ENCODE assay signal across 8 cellular contexts in the genomic region with DNA sequence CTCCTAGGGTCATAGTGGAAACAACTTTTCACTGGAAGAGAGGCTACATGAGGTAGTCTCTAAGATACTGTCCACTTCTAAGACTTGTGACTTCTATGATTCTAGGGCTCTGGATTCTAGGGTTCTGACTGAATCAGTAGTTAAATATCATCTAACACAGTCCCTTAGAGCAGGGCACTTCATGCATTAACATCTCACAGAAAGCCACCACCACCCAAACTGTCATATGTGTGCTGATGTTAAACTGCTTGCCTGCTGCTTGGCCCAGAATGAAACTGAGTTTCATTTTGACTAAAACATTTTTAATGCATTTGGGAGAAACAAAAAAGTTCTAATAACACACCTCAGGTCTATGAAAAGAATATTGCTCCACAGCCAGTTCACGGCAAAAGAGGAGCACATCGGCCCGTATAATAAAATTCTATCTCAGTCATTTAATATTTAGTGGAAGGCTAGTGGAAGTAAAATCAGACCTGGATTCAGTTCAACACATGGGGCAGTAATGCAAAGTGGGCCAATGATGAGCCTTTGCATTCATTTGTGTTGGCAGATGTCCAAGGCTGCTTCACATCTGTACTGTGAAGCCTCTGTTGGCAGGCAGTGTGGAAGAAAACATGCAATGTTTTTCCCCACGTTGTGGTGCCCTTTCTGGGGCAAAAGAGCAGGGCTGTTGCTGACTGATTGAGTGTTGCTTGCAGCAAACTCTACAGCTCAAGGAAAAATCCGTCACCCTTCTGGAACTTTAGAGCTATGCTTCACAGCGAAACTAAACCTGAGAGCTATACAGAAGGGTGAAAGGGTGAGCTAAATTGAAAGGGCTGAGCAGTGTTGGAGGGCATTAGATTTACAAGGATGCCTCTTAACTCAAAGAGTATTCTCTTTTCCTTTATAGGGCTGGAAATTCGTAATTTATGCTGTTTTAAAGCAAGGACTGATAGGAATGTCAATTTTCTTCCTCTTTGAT. TPM values are rescaled to one million over a fixed set of nuclear protein-coding genes. Genes with fewer than 3 reads are reported as not detected.
A peak's percentile ranks its signal among the peaks of the same experiment; 100 is the strongest.
DNase-seq lines count a peak whose midpoint lies in the region; ATAC-seq and TF ChIP-seq lines count a peak whose summit lies in the region.

No MANE protein-coding gene starts in this region.

- H3K4me3 Mint-ChIP-seq in CD8-positive, alpha-beta memory T cell, result no peak overlapping the region

- peaks cover 4% of the 10 kb centered on the region for H3K27me3 ChIP-seq in DND-41 (ENCODE audit: insufficient read depth, low read length, poor library complexity)
- no peaks in the 10 kb centered on the region for H3K27me3 ChIP-seq in CD8-positive, alpha-beta memory T cell (ENCODE audit: insufficient read depth, low read length, poor library complexity, severe bottlenecking)

- DNase-seq in DND-41 (peak; percentile 22), NCI-H460 (ENCODE audit: extremely low read depth, low read depth) (peak; percentile 26), fibroblast of villous mesenchyme (ENCODE audit: low read depth) (peak; percentile 6), ureter (ENCODE audit: low spot score) (peak; percentile 43)
- no peak for DNase-seq in CD8-positive, alpha-beta memory T cell
- no peak for DNase-seq in activated CD4-positive, alpha-beta T cell treated with anti-CD3 and anti-CD28 coated beads, Interleukin-2, amount 50 U/mL, for 48 hours

- CTCF ChIA-PET in CD8-positive, alpha-beta memory T cell (lab: Charles Lee), result no interaction called here

- H3K9me3 Mint-ChIP-seq in CD8-positive, alpha-beta memory T cell, result peaks cover 0 to 2% (median 0%) of the 10 kb centered on the region in 5 donors

- POLR2A ChIA-PET in CD8-positive, alpha-beta memory T cell (lab: Charles Lee), result no interaction called here

- H3K36me3 ChIP-seq in DND-41 (ENCODE audit: insufficient read depth, low read length), result no peaks in the 10 kb centered on the region
- no peaks in the 10 kb centered on the region for H3K36me3 ChIP-seq in CD8-positive, alpha-beta memory T cell (ENCODE audit: insufficient read depth, low read length)

- TF ChIP-seq CTCF in DND-41 (IDR thresholded peaks at IDR 0.05; ENCODE audit: borderline replicate concordance, extremely low read depth, low read length, poor library complexity, severe bottlenecking) (no peak), fibroblast of villous mesenchyme (IDR thresholded peaks at IDR 0.05; ENCODE audit: insufficient read depth, low read depth, low read length) (no peak)

- H3K4me3 ChIP-seq in DND-41 (ENCODE audit: low read depth in 1 of 2, low read length in 2 of 2), result no peak overlapping the region
- H3K4me3 ChIP-seq in fibroblast of villous mesenchyme (ENCODE audit: low read depth, low read length), result no peak overlapping the region
- no peak overlapping the region for H3K4me3 ChIP-seq in CD8-positive, alpha-beta memory T cell (ENCODE audit: low read length)

- no peak overlapping the region for H2AFZ ChIP-seq in DND-41 (ENCODE audit: low read depth, low read length)

- no peaks in the 10 kb centered on the region for H3K36me3 Mint-ChIP-seq in CD8-positive, alpha-beta memory T cell

- H3K27ac Mint-ChIP-seq in CD8-positive, alpha-beta memory T cell, result no peak overlapping the region

- H3K9ac ChIP-seq in DND-41 (ENCODE audit: low read depth, low read length), result no peak overlapping the region

- peaks cover 0 to 7% (median 0%) of the 10 kb centered on the region in 3 donors for H3K4me1 Mint-ChIP-seq in CD8-positive, alpha-beta memory T cell

- no peaks in the 10 kb centered on the region for H3K79me2 ChIP-seq in DND-41 (ENCODE audit: insufficient read depth, low read length)

- H3K27ac ChIP-seq in DND-41 (ENCODE audit: low read length), result no peak overlapping the region
- H3K27ac ChIP-seq in CD8-positive, alpha-beta memory T cell (ENCODE audit: low read depth, low read length), result no peak overlapping the region

- no peaks in the 10 kb centered on the region for H3K4me1 ChIP-seq in DND-41 (ENCODE audit: insufficient read depth, low read length)
- no peaks in the 10 kb centered on the region for H3K4me1 ChIP-seq in CD8-positive, alpha-beta memory T cell (ENCODE audit: insufficient read depth, low read length)

- peaks cover 3 to 10% of the 10 kb centered on the region in 2 donors for H3K27me3 Mint-ChIP-seq in CD8-positive, alpha-beta memory T cell

- no peak overlapping the region for H3K4me2 ChIP-seq in DND-41 (ENCODE audit: insufficient read depth, low read length)

- ATAC-seq in DND-41 (ENCODE audit: insufficient read depth, low read depth) (peak; percentile 61), HG02798 (IDR thresholded peaks at IDR 0.05; ENCODE audit: poor library complexity, unreplicated experiment) (peak; percentile 67), HG03521 (IDR thresholded peaks at IDR 0.05; ENCODE audit: unreplicated experiment) (no peak)

- no peaks in the 10 kb centered on the region for H3K9me3 ChIP-seq in DND-41 (ENCODE audit: insufficient read depth, low read length, severe bottlenecking)
- H3K9me3 ChIP-seq in CD8-positive, alpha-beta memory T cell (ENCODE audit: low read length), result no peaks in the 10 kb centered on the region

- H4K20me1 ChIP-seq in DND-41 (ENCODE audit: insufficient read depth, low read length), result no peaks in the 10 kb centered on the region

RNA-seq across cellular contexts. Expression of a gene that starts 33.5 kb away (rescaled TPM):
- total RNA-seq in NCI-H460 (2014; rRNA removed; shearing (Covaris generic)), result 7.3 and 7.4 TPM in 2 replicates
- polyA plus RNA-seq in NCI-H460 (2014; cell fraction: nucleus; rRNA removed), result 6.3 and 13.3 TPM in 2 replicates
- 3.9 and 7.1 TPM in 2 replicates for total RNA-seq in fibroblast of villous mesenchyme
- 119 TPM for total RNA-seq in ureter
- 1 to 10 TPM; 4.4 to 5.3 TPM for total RNA-seq in CD8-positive, alpha-beta memory T cell
- 9.9 TPM for polyA plus RNA-seq in CD8-positive, alpha-beta memory T cell

Comparison
In these comparisons a context has a peak if more than half of its experiments do, and no peak if none do; other contexts are left out.
1. DNase-seq: peak in DND-41 (single experiment), NCI-H460 (single experiment), fibroblast of villous mesenchyme (single experiment) and ureter (single experiment); none in CD8-positive, alpha-beta memory T cell (0 of 5) and activated CD4-positive, alpha-beta T cell treated with anti-CD3 and anti-CD28 coated beads, Interleukin-2, amount 50 U/mL, for 48 hours (0 of 2).
2. RNA of a gene that starts 33.5 kb away (total RNA-seq): 119 TPM in ureter (single experiment); 7.3 to 7.4 TPM in NCI-H460, 4.4 to 5.3 TPM in CD8-positive, alpha-beta memory T cell and 3.9 to 7.1 TPM in fibroblast of villous mesenchyme; every median in the first group is over 10 times any median in the second.